25 cellular contexts compared by ENCODE assay signal in genomic region chr2:5592906-5593305, GRCh38.
"Had no signal": no experiment of that assay in that cellular context is flagged by ENCODE, and none has a peak within 500 bp of the region (broad histone marks: within the 10 kb centered on the region; RNA-seq: fewer than 3 reads in every experiment).

No MANE protein-coding gene starts in this region.

- ATAC-seq: activated T-cell treated with anti-CD3 and anti-CD28 coated beads, Interleukin-2, amount 50 U/mL, for 4 hours; body of pancreas had no signal

- H3K36me3 Mint-ChIP-seq: activated CD4-positive, alpha-beta memory T cell treated with anti-CD3 and anti-CD28 coated beads for 36 hours; activated naive CD8-positive, alpha-beta T cell had no signal

- H3K9ac ChIP-seq: SK-N-SH had no signal

- H3K4me3 ChIP-seq: body of pancreas, MG63, Peyer's patch, SJCRH30 had no signal

- H3K36me3 ChIP-seq: MG63, Peyer's patch, SJCRH30 had no signal

- H3K9me3 Mint-ChIP-seq: activated CD4-positive, alpha-beta memory T cell treated with anti-CD3 and anti-CD28 coated beads for 36 hours; activated CD4-positive, alpha-beta T cell treated with anti-CD3 and anti-CD28 coated beads, Interleukin-2, amount 10 ng/mL, durations not matched to agents 7 days and 5 days had no signal

- H3K9me3 ChIP-seq: body of pancreas, MG63, Peyer's patch, SJCRH30, SK-N-SH had no signal

- H3K4me1 ChIP-seq: body of pancreas, Peyer's patch had no signal

- DNase-seq: activated CD4-positive, alpha-beta memory T cell treated with anti-CD3 and anti-CD28 coated beads for 36 hours; activated CD4-positive, alpha-beta T cell treated with anti-CD3 and anti-CD28 coated beads, Interleukin-2, amount 10 ng/mL, durations not matched to agents 7 days and 5 days; activated CD4-positive, CD25-positive, alpha-beta regulatory T cell; activated CD8-positive, alpha-beta memory T cell treated with anti-CD3 and anti-CD28 coated beads for 24 hours; activated effector memory CD4-positive, alpha-beta T cell treated with anti-CD3 and anti-CD28 coated beads, Interleukin-2, amount 50 U/mL, for 16 hours; activated naive CD4-positive, alpha-beta T cell treated with Interleukin-2 at 50 U/mL for 16 hours; activated T-cell treated with anti-CD3 and anti-CD28 coated beads, Interleukin-2, amount 50 U/mL, for 4 hours; body of pancreas; MG63; MV-4-11; NCI-H1092 treated with DMSO at 0.1 percent for 48 hours; NCI-H1436; NCI-H187; NCI-H2081; NCI-H510A treated with DMSO at 0.1 percent for 48 hours; NCI-H69; NK-92 treated with Interleukin-12 subunit alpha and Interleukin-12 subunit beta, amount 100 ng/mL, for 24 hours; Peyer's patch; Right ventricle myocardium superior; SJCRH30; SK-N-SH; T-helper 1 cell had no signal

- H3K27ac ChIP-seq: body of pancreas, Peyer's patch, RWPE1, SJCRH30, VCaP had no signal

- H3K4me2 ChIP-seq: SK-N-SH had no signal

- H3K4me3 Mint-ChIP-seq: activated CD4-positive, alpha-beta memory T cell treated with anti-CD3 and anti-CD28 coated beads for 36 hours; activated CD4-positive, alpha-beta T cell treated with anti-CD3 and anti-CD28 coated beads, Interleukin-2, amount 10 ng/mL, durations not matched to agents 7 days and 5 days; activated naive CD8-positive, alpha-beta T cell; activated T-cell treated with anti-CD3 and anti-CD28 coated beads, Interleukin-2, amount 50 U/mL, for 4 hours had no signal

- H3K27me3 ChIP-seq: body of pancreas, MG63, Peyer's patch, SJCRH30 had no signal

- H3K27ac Mint-ChIP-seq: activated CD4-positive, alpha-beta memory T cell treated with anti-CD3 and anti-CD28 coated beads for 36 hours; activated CD4-positive, alpha-beta T cell treated with anti-CD3 and anti-CD28 coated beads, Interleukin-2, amount 10 ng/mL, durations not matched to agents 7 days and 5 days; activated naive CD8-positive, alpha-beta T cell had no signal

- H3K27me3 Mint-ChIP-seq: activated CD4-positive, alpha-beta memory T cell treated with anti-CD3 and anti-CD28 coated beads for 36 hours; activated CD4-positive, alpha-beta T cell treated with anti-CD3 and anti-CD28 coated beads, Interleukin-2, amount 10 ng/mL, durations not matched to agents 7 days and 5 days; activated naive CD8-positive, alpha-beta T cell had no signal

- H3K4me1 Mint-ChIP-seq: activated CD4-positive, alpha-beta T cell treated with anti-CD3 and anti-CD28 coated beads, Interleukin-2, amount 10 ng/mL, durations not matched to agents 7 days and 5 days had no signal
